ENCODE assay signal across 14 cellular contexts in genomic region chr11:92782806-92783205, GRCh38.
A peak's percentile ranks its signal among the peaks of the same experiment; 100 is the strongest.
DNase-seq lines count a peak whose midpoint lies in the region; ATAC-seq and TF ChIP-seq lines count a peak whose summit lies in the region.
"Had no signal": no experiment of that assay in that cellular context is flagged by ENCODE, and none has a peak within 500 bp of the region (broad histone marks: within the 10 kb centered on the region; RNA-seq: fewer than 3 reads in every experiment).

No MANE protein-coding gene starts in this region.

- in situ Hi-C loops in Caki2 (cut with HindIII; ENCODE audit: low pct_unique_long_range_greater_than_20kb, low sequenced_read_pairs) = no loop called here
- in situ Hi-C loops in brain microvascular endothelial cell (cut with HindIII; ENCODE audit: low pct_ligation_motif_present, low sequenced_read_pairs) = no loop called here

- no peak for ATAC-seq in GM18867 (IDR thresholded peaks at IDR 0.05; ENCODE audit: unreplicated experiment)
- ATAC-seq in right cardiac atrium = no peak
- ATAC-seq: HCT116 had no signal

- no peaks in the 10 kb centered on the region for H3K36me3 ChIP-seq in brain microvascular endothelial cell (replicated peaks)
- H3K36me3 ChIP-seq: BLaER1 had no signal

- TF ChIP-seq CTCF in brain microvascular endothelial cell (IDR thresholded peaks at IDR 0.05; ENCODE audit: low read depth, low read length, missing control alignments) = no peak

- 81% methylated on average over 5 of the region's 5 CpGs for WGBS in right cardiac atrium

- DNase-seq in Caki2 (ENCODE audit: low read depth) = peak; percentile 9
- DNase-seq in HT1080 (ENCODE audit: low read depth) = peak; percentile 36
- DNase-seq in brain microvascular endothelial cell = peak; percentile 27
- DNase-seq in left kidney (ENCODE audit: low read depth, low spot score) = peak; percentile 64
- DNase-seq in COLO829 (ENCODE audit: low spot score) = no peak
- DNase-seq in NOMO-1 (lab: John Stamatoyannopoulos, UW; ENCODE audit: unreplicated experiment in 2 of 2) = no peak
- DNase-seq in right cardiac atrium = no peak
- DNase-seq: 8988T, AML-193, DMS79, GDM1 had no signal

- H3K27ac ChIP-seq in brain microvascular endothelial cell = no peak overlapping the region
- no peak overlapping the region for H3K27ac ChIP-seq in right cardiac atrium (ENCODE audit: low read length)
- H3K27ac ChIP-seq: BLaER1 had no signal

- H3K4me1 ChIP-seq in right cardiac atrium (ENCODE audit: control insufficient read depth, insufficient read depth, low read length) = no peaks in the 10 kb centered on the region
- H3K4me1 ChIP-seq: BLaER1 had no signal

- H3K4me3 ChIP-seq in brain microvascular endothelial cell (ENCODE audit: low read depth, low read length) (no peak overlapping the region), right cardiac atrium (ENCODE audit: low read length) (no peak overlapping the region)
- H3K4me3 ChIP-seq: BLaER1 had no signal

- intact Hi-C loops in right cardiac atrium (cut with DNase I) = no loop called here

- H3K27me3 ChIP-seq in brain microvascular endothelial cell (replicated peaks) (no peaks in the 10 kb centered on the region), right cardiac atrium (ENCODE audit: control insufficient read depth, insufficient read depth) (no peaks in the 10 kb centered on the region)
- H3K27me3 ChIP-seq: BLaER1 had no signal

- H3K9me3 ChIP-seq in right cardiac atrium (ENCODE audit: control insufficient read depth, low read length) = no peaks in the 10 kb centered on the region
- H3K9me3 ChIP-seq: BLaER1 had no signal

Comparison
In these comparisons a context has a peak if more than half of its experiments do, and no peak if none do; other contexts are left out.
1. DNase-seq: peak in Caki2 (single experiment), HT1080 (single experiment), brain microvascular endothelial cell (single experiment) and left kidney (single experiment); none in COLO829 (single experiment), NOMO-1 (0 of 2) and right cardiac atrium (0 of 3).